20 cellular contexts compared by ENCODE assay signal in the genomic region with DNA sequence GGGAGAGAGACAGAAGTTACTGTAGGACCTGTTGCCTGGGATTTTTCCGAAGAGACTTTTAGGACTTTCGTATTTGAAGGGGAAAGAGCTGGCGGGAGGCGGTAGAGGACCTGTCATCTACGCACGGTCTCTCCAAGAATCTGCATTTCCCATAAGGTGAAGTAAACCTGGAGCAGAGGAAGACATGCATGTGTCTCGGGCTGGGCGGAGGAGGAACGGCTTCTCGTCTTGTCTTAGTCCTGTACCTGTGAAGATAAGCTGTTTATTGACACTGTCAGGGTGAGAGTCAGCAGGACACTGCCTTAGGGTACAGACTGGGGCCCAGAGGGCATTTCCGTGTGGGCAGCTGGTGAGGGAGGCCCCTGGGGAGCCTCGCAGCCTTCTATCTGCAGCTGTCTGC.
"Had no signal": no experiment of that assay in that cellular context is flagged by ENCODE, and none has a peak within 500 bp of the region (broad histone marks: within the 10 kb centered on the region; RNA-seq: fewer than 3 reads in every experiment).

No MANE protein-coding gene starts in this region.

- H3K4me1 Mint-ChIP-seq: activated CD4-positive, alpha-beta memory T cell treated with anti-CD3 and anti-CD28 coated beads, Interleukin-2, amount 10 ng/mL, durations not matched to agents 7 days and 5 days; activated naive CD4-positive, alpha-beta T cell treated with anti-CD3 and anti-CD28 coated beads, Interleukin-2, amount 10 ng/mL, durations not matched to agents 7 days and 5 days; activated naive CD8-positive, alpha-beta T cell treated with anti-CD3 and anti-CD28 coated beads, Interleukin-2, amount 10 ng/mL, durations not matched to agents 7 days and 5 days had no signal

- H3K9me3 Mint-ChIP-seq: activated CD4-positive, alpha-beta memory T cell treated with anti-CD3 and anti-CD28 coated beads, Interleukin-2, amount 10 ng/mL, durations not matched to agents 7 days and 5 days; activated CD4-positive, alpha-beta T cell treated with anti-CD3 and anti-CD28 coated beads, Interleukin-2, amount 10 ng/mL, durations not matched to agents 24 days and 14 days; activated naive CD4-positive, alpha-beta T cell treated with anti-CD3 and anti-CD28 coated beads, Interleukin-2, amount 10 ng/mL, durations not matched to agents 7 days and 5 days; activated naive CD8-positive, alpha-beta T cell treated with anti-CD3 and anti-CD28 coated beads, Interleukin-2, amount 10 ng/mL, durations not matched to agents 7 days and 5 days; nephron; T-helper 1 cell treated with Interleukin-12 subunit alpha and Interleukin-12 subunit beta and Interleukin-4 antibody, amounts not matched to agents 30 μg/mL and 1 μg/mL, for 36 hours had no signal

- H3K4me3 Mint-ChIP-seq: activated CD4-positive, alpha-beta memory T cell treated with anti-CD3 and anti-CD28 coated beads, Interleukin-2, amount 10 ng/mL, durations not matched to agents 7 days and 5 days; activated CD4-positive, alpha-beta T cell treated with anti-CD3 and anti-CD28 coated beads, Interleukin-2, amount 10 ng/mL, durations not matched to agents 24 days and 14 days; activated naive CD4-positive, alpha-beta T cell treated with anti-CD3 and anti-CD28 coated beads, Interleukin-2, amount 10 ng/mL, durations not matched to agents 7 days and 5 days; activated naive CD8-positive, alpha-beta T cell treated with anti-CD3 and anti-CD28 coated beads, Interleukin-2, amount 10 ng/mL, durations not matched to agents 7 days and 5 days; brain; nephron; T-helper 1 cell treated with Interleukin-12 subunit alpha and Interleukin-12 subunit beta and Interleukin-4 antibody, amounts not matched to agents 30 μg/mL and 1 μg/mL, for 36 hours had no signal

- H3K27ac Mint-ChIP-seq: activated CD4-positive, alpha-beta memory T cell treated with anti-CD3 and anti-CD28 coated beads, Interleukin-2, amount 10 ng/mL, durations not matched to agents 7 days and 5 days; activated CD4-positive, alpha-beta T cell treated with anti-CD3 and anti-CD28 coated beads, Interleukin-2, amount 10 ng/mL, durations not matched to agents 24 days and 14 days; activated naive CD4-positive, alpha-beta T cell treated with anti-CD3 and anti-CD28 coated beads, Interleukin-2, amount 10 ng/mL, durations not matched to agents 7 days and 5 days; activated naive CD8-positive, alpha-beta T cell treated with anti-CD3 and anti-CD28 coated beads, Interleukin-2, amount 10 ng/mL, durations not matched to agents 7 days and 5 days; nephron; T-helper 1 cell treated with Interleukin-12 subunit alpha and Interleukin-12 subunit beta and Interleukin-4 antibody, amounts not matched to agents 30 μg/mL and 1 μg/mL, for 36 hours had no signal

- H3K36me3 Mint-ChIP-seq: activated naive CD4-positive, alpha-beta T cell treated with anti-CD3 and anti-CD28 coated beads, Interleukin-2, amount 10 ng/mL, durations not matched to agents 7 days and 5 days; activated naive CD8-positive, alpha-beta T cell treated with anti-CD3 and anti-CD28 coated beads, Interleukin-2, amount 10 ng/mL, durations not matched to agents 7 days and 5 days; brain had no signal

- H3K27me3 Mint-ChIP-seq: activated CD4-positive, alpha-beta memory T cell treated with anti-CD3 and anti-CD28 coated beads, Interleukin-2, amount 10 ng/mL, durations not matched to agents 7 days and 5 days; activated CD4-positive, alpha-beta T cell treated with anti-CD3 and anti-CD28 coated beads, Interleukin-2, amount 10 ng/mL, durations not matched to agents 24 days and 14 days; activated naive CD4-positive, alpha-beta T cell treated with anti-CD3 and anti-CD28 coated beads, Interleukin-2, amount 10 ng/mL, durations not matched to agents 7 days and 5 days; activated naive CD8-positive, alpha-beta T cell treated with anti-CD3 and anti-CD28 coated beads, Interleukin-2, amount 10 ng/mL, durations not matched to agents 7 days and 5 days; brain had no signal

- ATAC-seq: left ventricle myocardium superior had no signal

- DNase-seq: activated CD4-positive, alpha-beta memory T cell treated with anti-CD3 and anti-CD28 coated beads, Interleukin-2, amount 10 ng/mL, durations not matched to agents 7 days and 5 days; activated CD4-positive, alpha-beta T cell treated with anti-CD3 and anti-CD28 coated beads, Interleukin-2, amount 10 ng/mL, durations not matched to agents 24 days and 14 days; activated gamma-delta T cell; activated naive CD4-positive, alpha-beta T cell treated with anti-CD3 and anti-CD28 coated beads, Interleukin-2, amount 10 ng/mL, durations not matched to agents 7 days and 5 days; activated naive CD8-positive, alpha-beta T cell treated with anti-CD3 and anti-CD28 coated beads, Interleukin-2, amount 10 ng/mL, durations not matched to agents 7 days and 5 days; esophagus squamous epithelium; foreskin melanocyte; left ventricle myocardium superior; stimulated activated naive CD4-positive, alpha-beta T cell treated with Interleukin-2 at 50 U/mL for 16 hours; SW 1271; T-helper 9 cell; WERI-Rb-1 had no signal

- H3K27ac ChIP-seq: ascending aorta, cardiac muscle cell, esophagus squamous epithelium, neutrophil, prostate gland, tibial nerve, WERI-Rb-1 had no signal

- H3K4me3 ChIP-seq: ascending aorta, cardiac muscle cell, esophagus squamous epithelium, prostate gland, tibial nerve had no signal
